ENCODE assay signal across 26 cellular contexts in genomic region chr15:90223441-90224165, GRCh38. TPM values are rescaled to one million over a fixed set of nuclear protein-coding genes. Genes with fewer than 3 reads are reported as not detected.
DNase-seq lines count a peak whose midpoint lies in the region; ATAC-seq and TF ChIP-seq lines count a peak whose summit lies in the region.
"Had no signal": no experiment of that assay in that cellular context is flagged by ENCODE, and none has a peak within 500 bp of the region (broad histone marks: within the 10 kb centered on the region; RNA-seq: fewer than 3 reads in every experiment).

No MANE protein-coding gene starts in this region.

- POLR2A ChIA-PET in RWPE1 (lab: Yijun Ruan, JAX; ENCODE audit: low non-redundant PET), result no interaction called here

- no peak for ATAC-seq in stimulated activated memory B cell treated with anti-CD40 and anti-IgM and Interleukin-4, amounts not matched to agents 10 μg/mL and 1 μg/mL and 100 μg/mL, for 72 hours
- no peak for ATAC-seq in GM18517 (IDR thresholded peaks at IDR 0.05; ENCODE audit: unreplicated experiment)
- ATAC-seq: CD8-positive, alpha-beta T cell; GM12878; PC-3 had no signal

- H3K27me3 Mint-ChIP-seq in glutamatergic neuron (ENCODE audit: unreplicated experiment), result peaks cover 7% of the 10 kb centered on the region
- H3K27me3 Mint-ChIP-seq in stimulated activated memory B cell treated with anti-CD40 and anti-IgM and Interleukin-4, amounts not matched to agents 10 μg/mL and 1 μg/mL and 100 μg/mL, for 72 hours, result no peaks in the 10 kb centered on the region
- H3K27me3 Mint-ChIP-seq: IgD-negative memory B cell had no signal

- peaks cover 53 to 96% (median 73%) of the 10 kb centered on the region in 11 experiments for H3K36me3 ChIP-seq in BLaER1 treated with 17β-estradiol and CSF1 and Interleukin-3, amounts not matched to agents 10 nM and 100 nM

- peak overlapping the region in 5 of 11 experiments; percentile 12 to 36 (median 25); a peak in 6 of 22 replicates for H3K9ac ChIP-seq in BLaER1 treated with 17β-estradiol and CSF1 and Interleukin-3, amounts not matched to agents 10 nM and 100 nM

- peaks cover 7% of the 10 kb centered on the region for H3K9me3 Mint-ChIP-seq in glutamatergic neuron (ENCODE audit: unreplicated experiment)
- no peaks in the 10 kb centered on the region for H3K9me3 Mint-ChIP-seq in stimulated activated memory B cell treated with anti-CD40 and anti-IgM and Interleukin-4, amounts not matched to agents 10 μg/mL and 1 μg/mL and 100 μg/mL, for 72 hours
- H3K9me3 Mint-ChIP-seq: CD8-positive, alpha-beta T cell; H9; IgD-negative memory B cell had no signal

- peaks cover 4% of the 10 kb centered on the region for H3K36me3 Mint-ChIP-seq in glutamatergic neuron (ENCODE audit: unreplicated experiment)
- peaks cover 45% of the 10 kb centered on the region for H3K36me3 Mint-ChIP-seq in stimulated activated memory B cell treated with anti-CD40 and anti-IgM and Interleukin-4, amounts not matched to agents 10 μg/mL and 1 μg/mL and 100 μg/mL, for 72 hours

- no peaks in the 10 kb centered on the region for H3K27me3 ChIP-seq in BLaER1 treated with 17β-estradiol and CSF1 and Interleukin-3, amounts not matched to agents 10 nM and 100 nM

- no peak overlapping the region for H3K4me3 ChIP-seq in BLaER1 treated with 17β-estradiol and CSF1 and Interleukin-3, amounts not matched to agents 10 nM and 100 nM
- H3K4me3 ChIP-seq: GM12878 had no signal

- TF ChIP-seq CTCF in RWPE1 (conservative IDR thresholded peaks at IDR 0.05; ENCODE audit: low read depth) (no peak), glutamatergic neuron (IDR thresholded peaks at IDR 0.05; ENCODE audit: partially characterized antibody, unreplicated experiment) (no peak)

- DNase-seq in RWPE1 (ENCODE audit: low spot score), result no peak
- no peak for DNase-seq in glutamatergic neuron
- no peak for DNase-seq in SHP77 (lab: John Stamatoyannopoulos, UW)
- no peak for DNase-seq in NOMO-1 treated with DMSO at 0.1 percent for 48 hours (lab: John Stamatoyannopoulos, UW; ENCODE audit: unreplicated experiment)
- DNase-seq: Caco-2; CD8-positive, alpha-beta T cell; DMS79; EL; GDM1; H9; NCI-H1048; NCI-H1417; NCI-H2081; NCI-H2227 treated with DMSO at 0.1 percent for 48 hours; NCI-H510A; NCI-H69; PC-3; Right ventricle myocardium superior; T-helper 1 cell had no signal

- CTCF ChIA-PET in RWPE1 (lab: Yijun Ruan, JAX), result no interaction called here

- no peaks in the 10 kb centered on the region for H3K9me3 ChIP-seq in BLaER1 treated with 17β-estradiol and CSF1 and Interleukin-3, amounts not matched to agents 10 nM and 100 nM (replicated peaks in 1 of 11)
- H3K9me3 ChIP-seq: Caco-2 had no signal

- H3K27ac ChIP-seq in BLaER1 treated with 17β-estradiol and CSF1 and Interleukin-3, amounts not matched to agents 10 nM and 100 nM, result peak overlapping the region in 1 of 11 experiments; percentile 14; a peak in 1 of 22 replicates
- H3K27ac ChIP-seq in RWPE1, result peak overlapping the region; percentile 60
- H3K27ac ChIP-seq: C4-2B had no signal

- peaks cover 5 to 65% (median 59%) of the 10 kb centered on the region in 10 experiments; a peak in 18 of 20 replicates for H3K4me1 ChIP-seq in BLaER1 treated with 17β-estradiol and CSF1 and Interleukin-3, amounts not matched to agents 10 nM and 100 nM
- H3K4me1 ChIP-seq: Caco-2 had no signal

- peak overlapping the region in 9 of 11 experiments; percentile 21 to 70 (median 51); a peak in 17 of 22 replicates for H3K4me2 ChIP-seq in BLaER1 treated with 17β-estradiol and CSF1 and Interleukin-3, amounts not matched to agents 10 nM and 100 nM

- H3K4me1 Mint-ChIP-seq in glutamatergic neuron (ENCODE audit: low read depth, unreplicated experiment), result peaks cover 23% of the 10 kb centered on the region
- H3K4me1 Mint-ChIP-seq in stimulated activated memory B cell treated with anti-CD40 and anti-IgM and Interleukin-4, amounts not matched to agents 10 μg/mL and 1 μg/mL and 100 μg/mL, for 72 hours, result peaks cover 24% of the 10 kb centered on the region

- H3K4me3 Mint-ChIP-seq in glutamatergic neuron (ENCODE audit: unreplicated experiment), result peak overlapping the region; percentile 55
- no peak overlapping the region for H3K4me3 Mint-ChIP-seq in stimulated activated memory B cell treated with anti-CD40 and anti-IgM and Interleukin-4, amounts not matched to agents 10 μg/mL and 1 μg/mL and 100 μg/mL, for 72 hours
- H3K4me3 Mint-ChIP-seq: CD8-positive, alpha-beta T cell; H9 had no signal

- peak overlapping the region; percentile 76 for H3K27ac Mint-ChIP-seq in glutamatergic neuron (ENCODE audit: unreplicated experiment)
- peak overlapping the region; percentile 65 for H3K27ac Mint-ChIP-seq in stimulated activated memory B cell treated with anti-CD40 and anti-IgM and Interleukin-4, amounts not matched to agents 10 μg/mL and 1 μg/mL and 100 μg/mL, for 72 hours
- H3K27ac Mint-ChIP-seq: CD8-positive, alpha-beta T cell; H9 had no signal

- H4K20me1 ChIP-seq in BLaER1 treated with 17β-estradiol and CSF1 and Interleukin-3, amounts not matched to agents 10 nM and 100 nM, result peaks cover 0 to 78% (median 19%) of the 10 kb centered on the region in 11 experiments; a peak in 15 of 22 replicates

RNA-seq across cellular contexts. Expression of gene CIB1, which starts 10.1 kb away (rescaled TPM):
- total RNA-seq in glutamatergic neuron (ENCODE audit: unreplicated experiment), result 8.0 TPM

RNA-seq across cellular contexts. Expression of gene GDPGP1, which starts 10.4 kb away (rescaled TPM):
- 7.4 TPM for total RNA-seq in glutamatergic neuron (ENCODE audit: unreplicated experiment)

RNA-seq across cellular contexts. Expression of gene SEMA4B, which starts 22.5 kb away (rescaled TPM):
- 31.8 TPM for total RNA-seq in glutamatergic neuron (ENCODE audit: unreplicated experiment)

RNA-seq across cellular contexts. Expression of gene TTLL13, which starts 25.8 kb away (rescaled TPM):
- total RNA-seq in glutamatergic neuron (ENCODE audit: unreplicated experiment), result not detected
- total RNA-seq: H9, PC-3, Right ventricle myocardium superior, RPMI7951 had no signal

RNA-seq across cellular contexts. Expression of gene NGRN, which starts 41.9 kb away (rescaled TPM):
- total RNA-seq in glutamatergic neuron (ENCODE audit: unreplicated experiment), result 156 TPM
